In the genomic region with DNA sequence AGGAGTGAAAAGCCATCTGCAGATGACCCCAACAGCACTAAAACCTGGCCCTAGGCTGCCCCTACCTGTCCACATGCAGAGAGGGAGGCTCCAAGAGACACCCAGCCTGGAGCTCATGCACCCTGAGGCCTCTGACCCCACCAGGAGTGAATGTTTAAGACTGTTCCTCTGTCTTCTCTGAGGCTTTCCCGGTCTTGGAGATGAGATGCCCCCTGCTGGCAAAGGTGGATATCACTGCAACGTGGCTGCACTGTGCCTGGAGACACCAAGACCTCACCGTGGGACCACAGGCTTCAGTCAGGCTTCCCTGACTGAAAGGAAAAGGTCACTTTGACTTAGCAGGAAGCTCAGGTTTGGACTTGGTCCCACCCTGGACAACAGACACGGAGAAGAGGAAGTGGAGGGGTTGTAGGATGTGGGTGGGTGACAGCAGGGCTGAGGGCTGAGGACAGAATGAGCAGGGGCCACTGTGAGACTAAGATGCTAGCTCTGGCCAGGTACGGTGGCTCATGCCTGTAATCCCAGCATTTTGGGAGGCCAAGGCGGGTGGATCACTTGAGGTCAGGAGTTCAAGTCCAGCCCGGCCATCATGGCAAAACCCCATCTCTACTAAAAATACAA, we compare ENCODE assay signal across 8 cellular contexts. TPM values are rescaled to one million over a fixed set of nuclear protein-coding genes. Genes with fewer than 3 reads are reported as not detected.
DNase-seq lines count a peak whose midpoint lies in the region; ATAC-seq, FAIRE-seq and TF ChIP-seq lines count a peak whose summit lies in the region.
"Not testable (repeated sequence)": the region's sequence is repeated elsewhere in the genome, so short reads cannot be mapped to it uniquely, and the experiment has no call there.

No MANE protein-coding gene starts in this region.

- not testable (repeated sequence) for H3K9me3 ChIP-seq in endothelial cell of umbilical vein (replicated peaks; ENCODE audit: control insufficient read depth, insufficient read depth, low read length)

- not testable (repeated sequence) for H2BK5ac ChIP-seq in mesendoderm (ENCODE audit: low read length)

- peak; percentile 64 for ATAC-seq in GM21367 (IDR thresholded peaks at IDR 0.05; ENCODE audit: unreplicated experiment)

- DNase-seq in DMS 273 (lab: John Stamatoyannopoulos, UW; ENCODE audit: unreplicated experiment) = peak; percentile 74
- peak; percentile 20 for DNase-seq in HS-27A (ENCODE audit: low read depth)
- DNase-seq in RCC 7860 (ENCODE audit: low spot score) = peak; percentile 18
- peak; percentile 36 for DNase-seq in activated T-cell treated with anti-CD3 and anti-CD28 coated beads for 24 hours (ENCODE audit: low read depth)
- DNase-seq in endothelial cell of umbilical vein (ENCODE audit: low read depth, low spot score) = peak; percentile 46
- DNase-seq in mesendoderm = peak; percentile 66
- DNase-seq in stimulated activated CD8-positive, alpha-beta memory T cell treated with anti-CD3 and anti-CD28 coated beads, Interleukin-4, amount 100 ng/mL, for 48 hours = peak; percentile 75

- not testable (repeated sequence) for H3K23ac ChIP-seq in mesendoderm (ENCODE audit: low read length)

- not testable (repeated sequence) for H3K4me1 ChIP-seq in endothelial cell of umbilical vein (ENCODE audit: control insufficient read depth, extremely low read depth, insufficient read depth, low read length); mesendoderm (ENCODE audit: control insufficient read depth, low read depth, low read length)

- intact Hi-C loops in endothelial cell of umbilical vein (cut with micrococcal nuclease) = not testable (repeated sequence)

- H3K9me1 ChIP-seq in endothelial cell of umbilical vein (replicated peaks; ENCODE audit: control insufficient read depth, extremely low read depth, insufficient read depth, low read length) = not testable (repeated sequence)

- not testable (repeated sequence) for H2AFZ ChIP-seq in endothelial cell of umbilical vein (ENCODE audit: low read depth, low read length)

- not testable (repeated sequence) for H3K4me2 ChIP-seq in endothelial cell of umbilical vein (ENCODE audit: insufficient read depth, low read length); mesendoderm (ENCODE audit: low read length)

- FAIRE-seq in RCC 7860 (lab: Jason Lieb, UNC) (peak; percentile 59), endothelial cell of umbilical vein (lab: Jason Lieb, UNC) (peak; percentile 96)

- H3K18ac ChIP-seq in mesendoderm (ENCODE audit: low read length) = not testable (repeated sequence)

- H4K8ac ChIP-seq in mesendoderm (ENCODE audit: low read depth, low read length) = not testable (repeated sequence)

- TF ChIP-seq CTCF in endothelial cell of umbilical vein (IDR thresholded peaks at IDR 0.05; ENCODE audit: extremely low read depth in 1 of 2, insufficient read depth in 1 of 2, low read depth in 1 of 2, low read length in 2 of 2) = peak; percentile 41 to 60

- peaks cover 11% of the 10 kb centered on the region for H3K79me2 ChIP-seq in endothelial cell of umbilical vein (ENCODE audit: control insufficient read depth, insufficient read depth, low read length)
- H3K79me2 ChIP-seq in mesendoderm (ENCODE audit: control insufficient read depth, insufficient read depth, low read length) = not testable (repeated sequence)

- not testable (repeated sequence) for H2BK120ac ChIP-seq in mesendoderm (ENCODE audit: low read depth, low read length)

- dilution Hi-C loops in endothelial cell of umbilical vein (cut with MboI; ENCODE audit: extremely low pct_ligation_motif_present, low sequenced_read_pairs) = not testable (repeated sequence)

- BruUV-seq in endothelial cell of umbilical vein (replicated peaks; lab: Mats Ljungman, UMichigan) = not testable (repeated sequence)

- CTCF ChIA-PET in endothelial cell of umbilical vein (lab: Charles Lee) = interaction anchor here (1.0 to 1.4 kb wide), 5 partner anchors 9 to 414 kb away, joined by 3 to 4 read pairs (median 3); no protein-coding TSS in a partner anchor

- not testable (repeated sequence) for H3K4me3 ChIP-seq in endothelial cell of umbilical vein (replicated peaks in 1 of 3; ENCODE audit: insufficient read depth in 1 of 3, low read depth in 1 of 3, low read length in 3 of 3); mesendoderm (ENCODE audit: low read length)

- WGBS in mesendoderm (ENCODE audit: extremely low coverage, insufficient coverage, low lambda C conversion rate) = no CpG with 5 or more reads among the region's 7 CpGs

- H4K5ac ChIP-seq in mesendoderm (ENCODE audit: low read length) = not testable (repeated sequence)

- not testable (repeated sequence) for H3K79me1 ChIP-seq in mesendoderm (ENCODE audit: low read length)

- POLR2A ChIA-PET in endothelial cell of umbilical vein (lab: Charles Lee) = not testable (repeated sequence)

- not testable (repeated sequence) for H2BK15ac ChIP-seq in mesendoderm (replicated peaks; ENCODE audit: low read depth)

- not testable (repeated sequence) for H4K20me1 ChIP-seq in endothelial cell of umbilical vein (replicated peaks; ENCODE audit: control insufficient read depth, extremely low read depth, insufficient read depth, low read length)

- H3K27me3 ChIP-seq in endothelial cell of umbilical vein (ENCODE audit: control insufficient read depth in 2 of 2, insufficient read depth in 2 of 2, low read length in 2 of 2); mesendoderm (ENCODE audit: insufficient read depth, low read length, poor library complexity): not testable (repeated sequence)

- TF ChIP-seq POLR2A in endothelial cell of umbilical vein (IDR thresholded peaks at IDR 0.05; ENCODE audit: low read depth, low read length) = not testable (repeated sequence)

- not testable (repeated sequence) for H3K4ac ChIP-seq in mesendoderm (ENCODE audit: low read depth, low read length)

- peak overlapping the region; percentile 15 for H3K56ac ChIP-seq in mesendoderm (ENCODE audit: low read length)

- not testable (repeated sequence) for H3K9ac ChIP-seq in endothelial cell of umbilical vein (replicated peaks; ENCODE audit: extremely low read depth, insufficient read depth, low read length); mesendoderm (ENCODE audit: low read length)

- not testable (repeated sequence) for H3K36me3 ChIP-seq in endothelial cell of umbilical vein (ENCODE audit: control insufficient read depth in 2 of 2, extremely low read depth in 1 of 2, insufficient read depth in 2 of 2, low read length in 2 of 2); mesendoderm (ENCODE audit: control insufficient read depth, insufficient read depth, low read length)

- not testable (repeated sequence) for H2AK5ac ChIP-seq in mesendoderm (ENCODE audit: low read length)

- H3K27ac ChIP-seq in endothelial cell of umbilical vein (ENCODE audit: insufficient read depth, low read depth, low read length); mesendoderm (ENCODE audit: low read depth, low read length): not testable (repeated sequence)

RNA-seq across cellular contexts. Expression of gene FAM156A, which starts 31.8 kb away (rescaled TPM):
- 15.3 and 18.2 TPM in 2 replicates for total RNA-seq in endothelial cell of umbilical vein
- polyA plus RNA-seq in endothelial cell of umbilical vein = 11.3 and 16.1 TPM in 2 replicates
- polyA plus RNA-seq in endothelial cell of umbilical vein (2011; cell fraction: cytosol; rRNA removed) = 10.5 and 11.2 TPM in 2 replicates
- 91.0 and 130 TPM in 2 replicates for polyA plus RNA-seq in endothelial cell of umbilical vein (2011; cell fraction: nucleus; rRNA removed)
- polyA plus RNA-seq in endothelial cell of umbilical vein (2012) = 14.5 and 24.0 TPM in 2 replicates
- 14.7 and 19.4 TPM in 2 replicates for polyA minus RNA-seq in endothelial cell of umbilical vein
- polyA minus RNA-seq in endothelial cell of umbilical vein (2011; cell fraction: cytosol; rRNA and poly(A)+ RNA removed) = 4.3 TPM
- 13.6 and 14.4 TPM in 2 replicates for polyA minus RNA-seq in endothelial cell of umbilical vein (2011; cell fraction: nucleus; rRNA and poly(A)+ RNA removed)
- polyA plus RNA-seq in mesendoderm (2013, experiment 1 of 2) = 6.8 TPM
- 6.7 TPM for polyA plus RNA-seq in mesendoderm (2013, experiment 2 of 2)

RNA-seq across cellular contexts. Expression of gene GPR173, which starts 58.5 kb away (rescaled TPM):
- 8.3 and 11.3 TPM in 2 replicates for total RNA-seq in endothelial cell of umbilical vein
- polyA plus RNA-seq in endothelial cell of umbilical vein = 9.2 and 12.7 TPM in 2 replicates
- polyA plus RNA-seq in endothelial cell of umbilical vein (2011; cell fraction: cytosol; rRNA removed) = 3.3 and 4.3 TPM in 2 replicates
- 40.1 and 47.3 TPM in 2 replicates for polyA plus RNA-seq in endothelial cell of umbilical vein (2011; cell fraction: nucleus; rRNA removed)
- polyA plus RNA-seq in endothelial cell of umbilical vein (2012) = 6.0 and 6.7 TPM in 2 replicates
- polyA minus RNA-seq in endothelial cell of umbilical vein = 8.8 and 10.2 TPM in 2 replicates
- 0.41 TPM for polyA minus RNA-seq in endothelial cell of umbilical vein (2011; cell fraction: cytosol; rRNA and poly(A)+ RNA removed)
- 10.3 and 11.0 TPM in 2 replicates for polyA minus RNA-seq in endothelial cell of umbilical vein (2011; cell fraction: nucleus; rRNA and poly(A)+ RNA removed)
- polyA plus RNA-seq in mesendoderm (2013, experiment 1 of 2) = 1.4 TPM
- 1.4 TPM for polyA plus RNA-seq in mesendoderm (2013, experiment 2 of 2)

Comparison
In these comparisons a context has a peak if more than half of its experiments do, and no peak if none do; other contexts are left out.
1. DNase-seq: peak in every context shown above with its lines; median percentile 75 in stimulated activated CD8-positive, alpha-beta memory T cell treated with anti-CD3 and anti-CD28 coated beads, Interleukin-4, amount 100 ng/mL, for 48 hours; 74 in DMS 273; 66 in mesendoderm; 46 in endothelial cell of umbilical vein; 36 in activated T-cell treated with anti-CD3 and anti-CD28 coated beads for 24 hours; 20 in HS-27A; 18 in RCC 7860.